Comparison of ENCODE assay signal across 12 cellular contexts in the genomic region with DNA sequence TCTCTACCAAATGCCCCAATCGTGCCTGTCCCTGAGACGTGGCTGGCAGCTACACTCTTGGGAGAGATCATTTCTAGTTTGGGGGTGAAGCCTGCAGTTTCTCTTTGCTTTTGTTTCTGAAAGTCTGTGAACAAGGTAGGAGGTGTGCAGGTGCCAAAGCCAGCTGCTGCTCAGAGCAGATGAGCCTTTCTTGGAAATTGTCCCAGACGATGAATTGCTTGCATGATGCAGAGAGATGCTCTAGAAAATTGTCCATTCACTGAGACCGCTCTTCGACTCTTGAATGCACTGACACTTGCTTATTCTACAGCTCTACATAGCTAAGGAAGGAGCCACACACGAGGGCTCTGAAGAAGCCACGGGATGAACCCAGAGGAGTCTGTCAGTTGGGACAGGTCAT.
"Had no signal": no experiment of that assay in that cellular context is flagged by ENCODE, and none has a peak within 500 bp of the region (broad histone marks: within the 10 kb centered on the region; RNA-seq: fewer than 3 reads in every experiment).

No MANE protein-coding gene starts in this region.

- H3K27ac ChIP-seq: epithelial cell of prostate had no signal

- ATAC-seq: activated CD4-positive, alpha-beta T cell treated with anti-CD3 and anti-CD28 coated beads for 36 hours; activated CD8-positive, alpha-beta memory T cell treated with anti-CD3 and anti-CD28 coated beads, Interleukin-2, amount 10 ng/mL, durations not matched to agents 7 days and 5 days; sciatic nerve had no signal

- DNase-seq: activated CD4-positive, alpha-beta memory T cell treated with anti-CD3 and anti-CD28 coated beads for 36 hours; activated CD4-positive, alpha-beta T cell treated with anti-CD3 and anti-CD28 coated beads for 36 hours; activated CD8-positive, alpha-beta memory T cell treated with anti-CD3 and anti-CD28 coated beads, Interleukin-2, amount 10 ng/mL, durations not matched to agents 7 days and 5 days; activated naive CD4-positive, alpha-beta T cell treated with anti-CD3 and anti-CD28 coated beads, Interleukin-2, amount 10 ng/mL, durations not matched to agents 7 days and 5 days; activated T-cell treated with anti-CD3 and anti-CD28 coated beads, Interleukin-2, amount 50 U/mL, for 24 hours; dermis blood vessel endothelial cell; foreskin melanocyte; nephron progenitor cell had no signal

- FAIRE-seq: astrocyte, bronchial epithelial cell had no signal
